In the genomic region with DNA sequence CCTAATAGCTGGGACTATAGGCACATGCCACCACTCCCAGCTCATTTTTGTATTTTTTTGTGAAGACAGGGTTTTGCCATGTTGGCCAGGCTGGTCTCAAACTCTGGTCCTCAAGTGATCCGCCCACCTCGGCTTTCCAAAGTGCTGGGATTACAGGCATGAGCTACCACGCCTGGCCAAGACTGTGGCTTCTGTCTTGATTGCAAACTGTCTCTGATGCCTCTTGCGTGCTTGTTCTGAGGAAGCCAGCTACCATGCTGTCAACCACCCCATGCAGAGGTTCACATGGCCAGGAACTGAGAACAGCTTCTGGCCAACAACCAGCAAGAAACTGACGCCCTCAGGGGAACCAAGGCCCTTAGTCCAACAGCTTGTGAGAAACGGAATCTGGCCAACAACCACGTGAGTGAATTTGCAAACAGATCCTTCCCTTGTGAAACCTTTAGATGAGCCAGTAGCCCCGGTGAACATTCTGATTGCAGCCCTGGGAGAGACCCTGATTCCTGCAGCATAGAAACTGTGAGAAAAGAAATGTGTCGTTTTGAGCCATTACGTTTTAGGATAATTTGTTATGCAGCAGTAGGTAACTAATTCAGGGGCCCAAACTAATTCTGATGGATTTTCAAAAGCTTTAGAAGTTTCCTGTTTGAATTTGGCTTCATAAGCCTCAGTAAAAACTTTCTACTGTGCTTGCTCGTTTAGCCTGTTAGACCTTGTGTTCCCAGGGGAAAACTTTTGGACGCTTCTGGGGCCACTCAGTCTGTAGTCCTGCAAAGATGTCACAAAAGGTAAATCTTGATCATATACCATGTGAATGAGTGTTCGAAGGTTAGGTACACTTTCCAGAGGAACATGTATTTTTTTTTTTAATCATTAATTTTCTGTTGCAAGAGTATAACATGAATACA, we compare ENCODE assay signal across 1 cellular context.
TF ChIP-seq lines count a peak whose summit lies in the region.

No MANE protein-coding gene starts in this region.

TF ChIP-seq in GM12878, 131 proteins besides CTCF, POLR2A, EP300 and RAD21 (continued from another document and continues in another):
- TF ChIP-seq, protein P1, sequence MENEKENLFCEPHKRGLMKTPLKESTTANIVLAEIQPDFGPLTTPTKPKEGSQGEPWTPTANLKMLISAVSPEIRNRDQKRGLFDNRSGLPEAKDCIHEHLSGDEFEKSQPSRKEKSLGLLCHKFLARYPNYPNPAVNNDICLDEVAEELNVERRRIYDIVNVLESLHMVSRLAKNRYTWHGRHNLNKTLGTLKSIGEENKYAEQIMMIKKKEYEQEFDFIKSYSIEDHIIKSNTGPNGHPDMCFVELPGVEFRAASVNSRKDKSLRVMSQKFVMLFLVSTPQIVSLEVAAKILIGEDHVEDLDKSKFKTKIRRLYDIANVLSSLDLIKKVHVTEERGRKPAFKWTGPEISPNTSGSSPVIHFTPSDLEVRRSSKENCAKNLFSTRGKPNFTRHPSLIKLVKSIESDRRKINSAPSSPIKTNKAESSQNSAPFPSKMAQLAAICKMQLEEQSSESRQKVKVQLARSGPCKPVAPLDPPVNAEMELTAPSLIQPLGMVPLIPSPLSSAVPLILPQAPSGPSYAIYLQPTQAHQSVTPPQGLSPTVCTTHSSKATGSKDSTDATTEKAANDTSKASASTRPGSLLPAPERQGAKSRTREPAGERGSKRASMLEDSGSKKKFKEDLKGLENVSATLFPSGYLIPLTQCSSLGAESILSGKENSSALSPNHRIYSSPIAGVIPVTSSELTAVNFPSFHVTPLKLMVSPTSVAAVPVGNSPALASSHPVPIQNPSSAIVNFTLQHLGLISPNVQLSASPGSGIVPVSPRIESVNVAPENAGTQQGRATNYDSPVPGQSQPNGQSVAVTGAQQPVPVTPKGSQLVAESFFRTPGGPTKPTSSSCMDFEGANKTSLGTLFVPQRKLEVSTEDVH (IDR thresholded peaks at IDR 0.05; ENCODE audit: low read depth, partially characterized antibody) = no peak
- no peak for TF ChIP-seq MYC (IDR thresholded peaks at IDR 0.05; ENCODE audit: insufficient read depth, insufficient read length, insufficient replicate concordance, low read length, severe bottlenecking)
- TF ChIP-seq HCFC1 (IDR thresholded peaks at IDR 0.05; ENCODE audit: low read length) = no peak
- TF ChIP-seq ETV6 (conservative IDR thresholded peaks at IDR 0.05 in 1 of 2, IDR thresholded peaks at IDR 0.05 in 1 of 2; ENCODE audit: borderline replicate concordance in 1 of 2, low read depth in 1 of 2) = no peak
- no peak for TF ChIP-seq CREB1 (IDR thresholded peaks at IDR 0.05; ENCODE audit: low read depth)
- TF ChIP-seq, protein P2, sequence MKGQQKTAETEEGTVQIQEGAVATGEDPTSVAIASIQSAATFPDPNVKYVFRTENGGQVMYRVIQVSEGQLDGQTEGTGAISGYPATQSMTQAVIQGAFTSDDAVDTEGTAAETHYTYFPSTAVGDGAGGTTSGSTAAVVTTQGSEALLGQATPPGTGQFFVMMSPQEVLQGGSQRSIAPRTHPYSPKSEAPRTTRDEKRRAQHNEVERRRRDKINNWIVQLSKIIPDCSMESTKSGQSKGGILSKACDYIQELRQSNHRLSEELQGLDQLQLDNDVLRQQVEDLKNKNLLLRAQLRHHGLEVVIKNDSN (IDR thresholded peaks at IDR 0.05; ENCODE audit: borderline replicate concordance, extremely low read length, insufficient read depth, low read depth, low read length) = peak; percentile 23
- no peak for TF ChIP-seq TBL1XR1 (IDR thresholded peaks at IDR 0.05; ENCODE audit: low read depth, low read length)
- TF ChIP-seq NBN (IDR thresholded peaks at IDR 0.05) = peak; percentile 63; the same call in 1 of the 2 replicates
- TF ChIP-seq BCL11A (IDR thresholded peaks at IDR 0.05; ENCODE audit: low read depth, low read length) = no peak
- TF ChIP-seq JUND (IDR thresholded peaks at IDR 0.05; ENCODE audit: low read depth, low read length) = no peak
- no peak for TF ChIP-seq POLR2AphosphoS2 (IDR thresholded peaks at IDR 0.05; ENCODE audit: low read depth, low read length)
- TF ChIP-seq JUNB (IDR thresholded peaks at IDR 0.05) = no peak
- no peak for TF ChIP-seq SREBF2 (IDR thresholded peaks at IDR 0.05; ENCODE audit: low read length)
- TF ChIP-seq, protein P3, sequence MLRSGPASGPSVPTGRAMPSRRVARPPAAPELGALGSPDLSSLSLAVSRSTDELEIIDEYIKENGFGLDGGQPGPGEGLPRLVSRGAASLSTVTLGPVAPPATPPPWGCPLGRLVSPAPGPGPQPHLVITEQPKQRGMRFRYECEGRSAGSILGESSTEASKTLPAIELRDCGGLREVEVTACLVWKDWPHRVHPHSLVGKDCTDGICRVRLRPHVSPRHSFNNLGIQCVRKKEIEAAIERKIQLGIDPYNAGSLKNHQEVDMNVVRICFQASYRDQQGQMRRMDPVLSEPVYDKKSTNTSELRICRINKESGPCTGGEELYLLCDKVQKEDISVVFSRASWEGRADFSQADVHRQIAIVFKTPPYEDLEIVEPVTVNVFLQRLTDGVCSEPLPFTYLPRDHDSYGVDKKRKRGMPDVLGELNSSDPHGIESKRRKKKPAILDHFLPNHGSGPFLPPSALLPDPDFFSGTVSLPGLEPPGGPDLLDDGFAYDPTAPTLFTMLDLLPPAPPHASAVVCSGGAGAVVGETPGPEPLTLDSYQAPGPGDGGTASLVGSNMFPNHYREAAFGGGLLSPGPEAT (IDR thresholded peaks at IDR 0.05; ENCODE audit: low read depth) = 0 out of 2 replicates have a peak, but pooled peaks have one; percentile 14
- TF ChIP-seq, protein P4, sequence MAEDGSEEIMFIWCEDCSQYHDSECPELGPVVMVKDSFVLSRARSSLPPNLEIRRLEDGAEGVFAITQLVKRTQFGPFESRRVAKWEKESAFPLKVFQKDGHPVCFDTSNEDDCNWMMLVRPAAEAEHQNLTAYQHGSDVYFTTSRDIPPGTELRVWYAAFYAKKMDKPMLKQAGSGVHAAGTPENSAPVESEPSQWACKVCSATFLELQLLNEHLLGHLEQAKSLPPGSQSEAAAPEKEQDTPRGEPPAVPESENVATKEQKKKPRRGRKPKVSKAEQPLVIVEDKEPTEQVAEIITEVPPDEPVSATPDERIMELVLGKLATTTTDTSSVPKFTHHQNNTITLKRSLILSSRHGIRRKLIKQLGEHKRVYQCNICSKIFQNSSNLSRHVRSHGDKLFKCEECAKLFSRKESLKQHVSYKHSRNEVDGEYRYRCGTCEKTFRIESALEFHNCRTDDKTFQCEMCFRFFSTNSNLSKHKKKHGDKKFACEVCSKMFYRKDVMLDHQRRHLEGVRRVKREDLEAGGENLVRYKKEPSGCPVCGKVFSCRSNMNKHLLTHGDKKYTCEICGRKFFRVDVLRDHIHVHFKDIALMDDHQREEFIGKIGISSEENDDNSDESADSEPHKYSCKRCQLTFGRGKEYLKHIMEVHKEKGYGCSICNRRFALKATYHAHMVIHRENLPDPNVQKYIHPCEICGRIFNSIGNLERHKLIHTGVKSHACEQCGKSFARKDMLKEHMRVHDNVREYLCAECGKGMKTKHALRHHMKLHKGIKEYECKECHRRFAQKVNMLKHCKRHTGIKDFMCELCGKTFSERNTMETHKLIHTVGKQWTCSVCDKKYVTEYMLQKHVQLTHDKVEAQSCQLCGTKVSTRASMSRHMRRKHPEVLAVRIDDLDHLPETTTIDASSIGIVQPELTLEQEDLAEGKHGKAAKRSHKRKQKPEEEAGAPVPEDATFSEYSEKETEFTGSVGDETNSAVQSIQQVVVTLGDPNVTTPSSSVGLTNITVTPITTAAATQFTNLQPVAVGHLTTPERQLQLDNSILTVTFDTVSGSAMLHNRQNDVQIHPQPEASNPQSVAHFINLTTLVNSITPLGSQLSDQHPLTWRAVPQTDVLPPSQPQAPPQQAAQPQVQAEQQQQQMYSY (CRISPR knock-in tag; IDR thresholded peaks at IDR 0.05) = no peak
- TF ChIP-seq, protein P5, sequence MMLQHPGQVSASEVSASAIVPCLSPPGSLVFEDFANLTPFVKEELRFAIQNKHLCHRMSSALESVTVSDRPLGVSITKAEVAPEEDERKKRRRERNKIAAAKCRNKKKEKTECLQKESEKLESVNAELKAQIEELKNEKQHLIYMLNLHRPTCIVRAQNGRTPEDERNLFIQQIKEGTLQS (IDR thresholded peaks at IDR 0.05; ENCODE audit: borderline replicate concordance, extremely low read depth, low read depth, low read length) = no peak
- TF ChIP-seq, protein P6, sequence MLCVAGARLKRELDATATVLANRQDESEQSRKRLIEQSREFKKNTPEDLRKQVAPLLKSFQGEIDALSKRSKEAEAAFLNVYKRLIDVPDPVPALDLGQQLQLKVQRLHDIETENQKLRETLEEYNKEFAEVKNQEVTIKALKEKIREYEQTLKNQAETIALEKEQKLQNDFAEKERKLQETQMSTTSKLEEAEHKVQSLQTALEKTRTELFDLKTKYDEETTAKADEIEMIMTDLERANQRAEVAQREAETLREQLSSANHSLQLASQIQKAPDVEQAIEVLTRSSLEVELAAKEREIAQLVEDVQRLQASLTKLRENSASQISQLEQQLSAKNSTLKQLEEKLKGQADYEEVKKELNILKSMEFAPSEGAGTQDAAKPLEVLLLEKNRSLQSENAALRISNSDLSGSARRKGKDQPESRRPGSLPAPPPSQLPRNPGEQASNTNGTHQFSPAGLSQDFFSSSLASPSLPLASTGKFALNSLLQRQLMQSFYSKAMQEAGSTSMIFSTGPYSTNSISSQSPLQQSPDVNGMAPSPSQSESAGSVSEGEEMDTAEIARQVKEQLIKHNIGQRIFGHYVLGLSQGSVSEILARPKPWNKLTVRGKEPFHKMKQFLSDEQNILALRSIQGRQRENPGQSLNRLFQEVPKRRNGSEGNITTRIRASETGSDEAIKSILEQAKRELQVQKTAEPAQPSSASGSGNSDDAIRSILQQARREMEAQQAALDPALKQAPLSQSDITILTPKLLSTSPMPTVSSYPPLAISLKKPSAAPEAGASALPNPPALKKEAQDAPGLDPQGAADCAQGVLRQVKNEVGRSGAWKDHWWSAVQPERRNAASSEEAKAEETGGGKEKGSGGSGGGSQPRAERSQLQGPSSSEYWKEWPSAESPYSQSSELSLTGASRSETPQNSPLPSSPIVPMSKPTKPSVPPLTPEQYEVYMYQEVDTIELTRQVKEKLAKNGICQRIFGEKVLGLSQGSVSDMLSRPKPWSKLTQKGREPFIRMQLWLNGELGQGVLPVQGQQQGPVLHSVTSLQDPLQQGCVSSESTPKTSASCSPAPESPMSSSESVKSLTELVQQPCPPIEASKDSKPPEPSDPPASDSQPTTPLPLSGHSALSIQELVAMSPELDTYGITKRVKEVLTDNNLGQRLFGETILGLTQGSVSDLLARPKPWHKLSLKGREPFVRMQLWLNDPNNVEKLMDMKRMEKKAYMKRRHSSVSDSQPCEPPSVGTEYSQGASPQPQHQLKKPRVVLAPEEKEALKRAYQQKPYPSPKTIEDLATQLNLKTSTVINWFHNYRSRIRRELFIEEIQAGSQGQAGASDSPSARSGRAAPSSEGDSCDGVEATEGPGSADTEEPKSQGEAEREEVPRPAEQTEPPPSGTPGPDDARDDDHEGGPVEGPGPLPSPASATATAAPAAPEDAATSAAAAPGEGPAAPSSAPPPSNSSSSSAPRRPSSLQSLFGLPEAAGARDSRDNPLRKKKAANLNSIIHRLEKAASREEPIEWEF (IDR thresholded peaks at IDR 0.05; ENCODE audit: insufficient replicate concordance, low read depth, low read length) = peak; percentile 87
- no peak for TF ChIP-seq RCOR1 (conservative IDR thresholded peaks at IDR 0.05; ENCODE audit: low read depth, low read length)
- TF ChIP-seq, protein P7, sequence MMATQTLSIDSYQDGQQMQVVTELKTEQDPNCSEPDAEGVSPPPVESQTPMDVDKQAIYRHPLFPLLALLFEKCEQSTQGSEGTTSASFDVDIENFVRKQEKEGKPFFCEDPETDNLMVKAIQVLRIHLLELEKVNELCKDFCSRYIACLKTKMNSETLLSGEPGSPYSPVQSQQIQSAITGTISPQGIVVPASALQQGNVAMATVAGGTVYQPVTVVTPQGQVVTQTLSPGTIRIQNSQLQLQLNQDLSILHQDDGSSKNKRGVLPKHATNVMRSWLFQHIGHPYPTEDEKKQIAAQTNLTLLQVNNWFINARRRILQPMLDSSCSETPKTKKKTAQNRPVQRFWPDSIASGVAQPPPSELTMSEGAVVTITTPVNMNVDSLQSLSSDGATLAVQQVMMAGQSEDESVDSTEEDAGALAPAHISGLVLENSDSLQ (IDR thresholded peaks at IDR 0.05) = no peak
- TF ChIP-seq MEF2A (IDR thresholded peaks at IDR 0.05; ENCODE audit: insufficient read depth, low read depth, low read length) = no peak
- TF ChIP-seq IKZF2 (IDR thresholded peaks at IDR 0.05) = peak; percentile 41 to 43; a peak in 2 of 4 replicates
- TF ChIP-seq, protein P8, sequence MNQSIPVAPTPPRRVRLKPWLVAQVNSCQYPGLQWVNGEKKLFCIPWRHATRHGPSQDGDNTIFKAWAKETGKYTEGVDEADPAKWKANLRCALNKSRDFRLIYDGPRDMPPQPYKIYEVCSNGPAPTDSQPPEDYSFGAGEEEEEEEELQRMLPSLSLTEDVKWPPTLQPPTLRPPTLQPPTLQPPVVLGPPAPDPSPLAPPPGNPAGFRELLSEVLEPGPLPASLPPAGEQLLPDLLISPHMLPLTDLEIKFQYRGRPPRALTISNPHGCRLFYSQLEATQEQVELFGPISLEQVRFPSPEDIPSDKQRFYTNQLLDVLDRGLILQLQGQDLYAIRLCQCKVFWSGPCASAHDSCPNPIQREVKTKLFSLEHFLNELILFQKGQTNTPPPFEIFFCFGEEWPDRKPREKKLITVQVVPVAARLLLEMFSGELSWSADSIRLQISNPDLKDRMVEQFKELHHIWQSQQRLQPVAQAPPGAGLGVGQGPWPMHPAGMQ (IDR thresholded peaks at IDR 0.05; ENCODE audit: borderline replicate concordance) = no peak
- TF ChIP-seq, protein P9, sequence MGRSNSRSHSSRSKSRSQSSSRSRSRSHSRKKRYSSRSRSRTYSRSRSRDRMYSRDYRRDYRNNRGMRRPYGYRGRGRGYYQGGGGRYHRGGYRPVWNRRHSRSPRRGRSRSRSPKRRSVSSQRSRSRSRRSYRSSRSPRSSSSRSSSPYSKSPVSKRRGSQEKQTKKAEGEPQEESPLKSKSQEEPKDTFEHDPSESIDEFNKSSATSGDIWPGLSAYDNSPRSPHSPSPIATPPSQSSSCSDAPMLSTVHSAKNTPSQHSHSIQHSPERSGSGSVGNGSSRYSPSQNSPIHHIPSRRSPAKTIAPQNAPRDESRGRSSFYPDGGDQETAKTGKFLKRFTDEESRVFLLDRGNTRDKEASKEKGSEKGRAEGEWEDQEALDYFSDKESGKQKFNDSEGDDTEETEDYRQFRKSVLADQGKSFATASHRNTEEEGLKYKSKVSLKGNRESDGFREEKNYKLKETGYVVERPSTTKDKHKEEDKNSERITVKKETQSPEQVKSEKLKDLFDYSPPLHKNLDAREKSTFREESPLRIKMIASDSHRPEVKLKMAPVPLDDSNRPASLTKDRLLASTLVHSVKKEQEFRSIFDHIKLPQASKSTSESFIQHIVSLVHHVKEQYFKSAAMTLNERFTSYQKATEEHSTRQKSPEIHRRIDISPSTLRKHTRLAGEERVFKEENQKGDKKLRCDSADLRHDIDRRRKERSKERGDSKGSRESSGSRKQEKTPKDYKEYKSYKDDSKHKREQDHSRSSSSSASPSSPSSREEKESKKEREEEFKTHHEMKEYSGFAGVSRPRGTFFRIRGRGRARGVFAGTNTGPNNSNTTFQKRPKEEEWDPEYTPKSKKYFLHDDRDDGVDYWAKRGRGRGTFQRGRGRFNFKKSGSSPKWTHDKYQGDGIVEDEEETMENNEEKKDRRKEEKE (IDR thresholded peaks at IDR 0.05) = no peak
- TF ChIP-seq YBX1 (IDR thresholded peaks at IDR 0.05) = no peak
- TF ChIP-seq, protein P10, sequence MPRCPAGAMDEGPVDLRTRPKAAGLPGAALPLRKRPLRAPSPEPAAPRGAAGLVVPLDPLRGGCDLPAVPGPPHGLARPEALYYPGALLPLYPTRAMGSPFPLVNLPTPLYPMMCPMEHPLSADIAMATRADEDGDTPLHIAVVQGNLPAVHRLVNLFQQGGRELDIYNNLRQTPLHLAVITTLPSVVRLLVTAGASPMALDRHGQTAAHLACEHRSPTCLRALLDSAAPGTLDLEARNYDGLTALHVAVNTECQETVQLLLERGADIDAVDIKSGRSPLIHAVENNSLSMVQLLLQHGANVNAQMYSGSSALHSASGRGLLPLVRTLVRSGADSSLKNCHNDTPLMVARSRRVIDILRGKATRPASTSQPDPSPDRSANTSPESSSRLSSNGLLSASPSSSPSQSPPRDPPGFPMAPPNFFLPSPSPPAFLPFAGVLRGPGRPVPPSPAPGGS (IDR thresholded peaks at IDR 0.05; ENCODE audit: borderline replicate concordance, insufficient read depth, low read depth, low read length, poor library complexity, severe bottlenecking) = peak; percentile 50
- TF ChIP-seq SMAD5 (IDR thresholded peaks at IDR 0.05; ENCODE audit: low read depth) = no peak
- no peak for TF ChIP-seq PML (IDR thresholded peaks at IDR 0.05; ENCODE audit: low read length)
